Comparison of ENCODE assay signal across 1 cellular context in the genomic region with DNA sequence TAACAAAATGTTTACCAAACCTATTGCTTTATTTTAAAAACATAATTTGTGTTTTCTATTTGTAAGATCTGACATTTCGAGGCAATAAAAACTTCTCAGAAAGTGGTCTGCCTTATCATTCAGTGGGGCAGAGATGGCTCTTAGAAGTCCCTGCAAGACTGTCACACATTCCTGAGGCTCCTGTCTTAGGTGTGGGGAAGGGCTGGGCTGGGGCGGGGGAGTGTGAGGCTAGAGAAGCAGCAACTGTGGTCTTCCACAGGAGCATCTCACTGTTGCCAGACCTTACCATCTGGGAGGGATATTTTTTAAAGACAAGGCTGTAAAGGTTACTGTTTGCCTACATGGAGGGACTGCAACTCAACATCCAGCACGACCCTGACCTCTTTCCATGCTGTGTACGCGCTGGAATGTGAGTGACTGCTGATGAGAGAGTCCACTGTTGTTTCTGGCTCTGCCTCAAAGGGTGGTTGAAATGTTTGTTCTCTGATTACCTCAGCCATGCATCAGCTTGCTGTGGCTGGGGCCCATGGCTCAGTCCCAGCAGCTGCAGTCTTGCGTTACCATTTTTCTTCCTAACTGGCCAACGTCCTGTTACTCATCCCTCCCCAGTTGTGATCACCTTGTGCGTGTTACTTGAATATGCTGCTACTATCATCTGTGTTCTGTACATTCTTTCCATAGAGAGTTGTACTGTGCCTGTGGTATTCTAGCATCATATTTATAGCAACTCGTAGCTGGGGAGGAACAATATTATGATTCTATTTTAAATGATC.
TF ChIP-seq lines count a peak whose summit lies in the region.

No MANE protein-coding gene starts in this region.

TF ChIP-seq in IMR-90, 13 proteins besides CTCF, POLR2A, EP300 and RAD21:
- TF ChIP-seq RCOR1 (IDR thresholded peaks at IDR 0.05; ENCODE audit: insufficient replicate concordance, low read length) (peak; percentile 98), MAZ (IDR thresholded peaks at IDR 0.05; ENCODE audit: borderline replicate concordance, low read depth, low read length) (peak; percentile 80; the same call in 1 of the 2 replicates), RFX5 (IDR thresholded peaks at IDR 0.05; ENCODE audit: low read depth, low read length) (no peak), BHLHE40 (IDR thresholded peaks at IDR 0.05; ENCODE audit: low read depth, low read length) (peak; percentile 60), FOS (IDR thresholded peaks at IDR 0.05; ENCODE audit: low read depth, low read length) (peak; percentile 53), CEBPB (IDR thresholded peaks at IDR 0.05; ENCODE audit: low read depth, low read length) (peak; percentile 92)
- TF ChIP-seq, protein P1, sequence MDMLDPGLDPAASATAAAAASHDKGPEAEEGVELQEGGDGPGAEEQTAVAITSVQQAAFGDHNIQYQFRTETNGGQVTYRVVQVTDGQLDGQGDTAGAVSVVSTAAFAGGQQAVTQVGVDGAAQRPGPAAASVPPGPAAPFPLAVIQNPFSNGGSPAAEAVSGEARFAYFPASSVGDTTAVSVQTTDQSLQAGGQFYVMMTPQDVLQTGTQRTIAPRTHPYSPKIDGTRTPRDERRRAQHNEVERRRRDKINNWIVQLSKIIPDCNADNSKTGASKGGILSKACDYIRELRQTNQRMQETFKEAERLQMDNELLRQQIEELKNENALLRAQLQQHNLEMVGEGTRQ (IDR thresholded peaks at IDR 0.05; ENCODE audit: low read depth, low read length): no peak
